9 cellular contexts compared by ENCODE assay signal in the genomic region with DNA sequence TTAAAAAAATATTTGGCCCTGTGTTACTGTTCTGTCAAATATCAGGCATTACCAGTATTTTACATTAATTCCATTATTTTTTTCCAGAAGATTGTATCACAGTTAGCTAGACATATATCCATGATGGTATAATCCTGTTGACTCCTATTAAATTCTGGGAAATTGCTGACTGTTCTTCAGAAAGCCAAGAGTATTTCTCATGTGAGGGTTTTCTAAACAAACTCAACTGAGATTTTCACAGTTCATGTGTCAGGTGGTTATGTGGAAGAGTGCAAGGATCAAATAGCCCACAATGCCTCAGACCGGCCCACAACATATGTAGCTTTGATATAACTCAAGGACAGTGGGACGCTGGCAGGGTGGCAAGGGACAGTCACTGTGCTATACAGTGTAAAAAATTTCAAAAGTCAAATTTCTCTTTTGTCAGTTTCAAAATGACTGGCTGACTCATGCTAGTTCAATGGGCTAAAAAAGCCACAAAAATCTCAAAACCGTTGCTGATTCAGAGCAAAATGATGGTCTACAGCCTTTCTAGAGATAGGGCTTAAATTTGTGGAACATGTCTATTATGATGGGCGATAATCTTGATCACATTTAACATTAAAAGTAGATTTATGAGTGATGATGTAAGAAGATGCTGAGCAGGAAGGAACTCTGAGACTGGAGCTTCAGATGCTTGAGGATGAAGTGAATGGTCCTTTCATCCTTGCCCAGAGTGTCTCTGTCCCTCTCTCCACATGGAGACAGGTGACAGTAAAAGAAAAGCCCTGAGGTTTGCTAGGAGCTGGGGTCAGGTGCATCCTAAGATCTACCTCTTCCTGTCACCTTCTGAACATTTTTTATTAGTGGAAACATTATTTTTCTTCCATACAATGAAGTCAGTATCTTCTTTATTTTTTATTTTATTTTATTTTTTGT.
DNase-seq lines count a peak whose midpoint lies in the region; ATAC-seq and TF ChIP-seq lines count a peak whose summit lies in the region.
"Had no signal": no experiment of that assay in that cellular context is flagged by ENCODE, and none has a peak within 500 bp of the region (broad histone marks: within the 10 kb centered on the region; RNA-seq: fewer than 3 reads in every experiment).

No MANE protein-coding gene starts in this region.

- H3K9me3 Mint-ChIP-seq in activated naive CD8-positive, alpha-beta T cell treated with anti-CD3 and anti-CD28 coated beads, Interleukin-2, amount 50 U/mL, for 24 hours = no peaks in the 10 kb centered on the region

- H3K14ac ChIP-seq in neuronal stem cell (ENCODE audit: low read length) = no peak overlapping the region

- no peak overlapping the region for H2BK12ac ChIP-seq in neuronal stem cell (ENCODE audit: low read length)

- H3K36me3 ChIP-seq in A673 (ENCODE audit: insufficient read depth, low read length, poor library complexity, severe bottlenecking) (no peaks in the 10 kb centered on the region), neuronal stem cell (replicated peaks in 1 of 2; ENCODE audit: control insufficient read depth in 2 of 2, insufficient read depth in 2 of 2, low read length in 2 of 2) (no peaks in the 10 kb centered on the region), heart right ventricle (no peaks in the 10 kb centered on the region)

- no peaks in the 10 kb centered on the region for H3K36me3 Mint-ChIP-seq in activated naive CD8-positive, alpha-beta T cell treated with anti-CD3 and anti-CD28 coated beads, Interleukin-2, amount 50 U/mL, for 24 hours (ENCODE audit: low read depth)
- H3K36me3 Mint-ChIP-seq: natural killer cell treated with Interleukin-12 subunit alpha and Interleukin-12 subunit beta and Interleukin-15 and Interleukin-18, amount 100 ng/mL, for 72 hours had no signal

- no peak overlapping the region for H3K4me3 Mint-ChIP-seq in activated naive CD8-positive, alpha-beta T cell treated with anti-CD3 and anti-CD28 coated beads, Interleukin-2, amount 50 U/mL, for 24 hours
- H3K4me3 Mint-ChIP-seq: natural killer cell treated with Interleukin-12 subunit alpha and Interleukin-12 subunit beta and Interleukin-15 and Interleukin-18, amount 100 ng/mL, for 72 hours had no signal

- DNase-seq in A673 (ENCODE audit: low spot score) (peak; percentile 19), neuronal stem cell (ENCODE audit: low spot score) (no peak), C1 segment of cervical spinal cord (lab: John Stamatoyannopoulos, UW) (no peak), KBM-7 (no peak), heart right ventricle (no peak)
- DNase-seq in activated naive CD8-positive, alpha-beta T cell treated with anti-CD3 and anti-CD28 coated beads, Interleukin-2, amount 50 U/mL, for 24 hours = no peak

- no peaks in the 10 kb centered on the region for H3K79me1 ChIP-seq in neuronal stem cell (ENCODE audit: low read depth, low read length)

- ATAC-seq in GM19328 (IDR thresholded peaks at IDR 0.05; ENCODE audit: unreplicated experiment) (peak; percentile 76), HG03139 (IDR thresholded peaks at IDR 0.05; ENCODE audit: unreplicated experiment) (peak; percentile 79), heart right ventricle (no peak)
- ATAC-seq in activated naive CD8-positive, alpha-beta T cell treated with anti-CD3 and anti-CD28 coated beads, Interleukin-2, amount 50 U/mL, for 24 hours = peak; percentile 83

- H2BK120ac ChIP-seq in neuronal stem cell (ENCODE audit: low read depth, low read length) = no peak overlapping the region

- no peak overlapping the region for H3K18ac ChIP-seq in neuronal stem cell (ENCODE audit: low read length)

- no peak overlapping the region for H3K4ac ChIP-seq in neuronal stem cell (ENCODE audit: low read length)

- no peaks in the 10 kb centered on the region for H3K4me1 ChIP-seq in A673 (ENCODE audit: insufficient read depth, low read length, poor library complexity, severe bottlenecking)
- no peaks in the 10 kb centered on the region for H3K4me1 ChIP-seq in neuronal stem cell (ENCODE audit: control insufficient read depth in 2 of 2, insufficient read depth in 1 of 2, low read depth in 1 of 2, low read length in 2 of 2)
- peaks cover 0 to 8% (median 0%) of the 10 kb centered on the region in 9 donors for H3K4me1 ChIP-seq in heart right ventricle

- no peak overlapping the region for H3K27ac Mint-ChIP-seq in activated naive CD8-positive, alpha-beta T cell treated with anti-CD3 and anti-CD28 coated beads, Interleukin-2, amount 50 U/mL, for 24 hours
- H3K27ac Mint-ChIP-seq: natural killer cell treated with Interleukin-12 subunit alpha and Interleukin-12 subunit beta and Interleukin-15 and Interleukin-18, amount 100 ng/mL, for 72 hours had no signal

- no peak overlapping the region for H2BK5ac ChIP-seq in neuronal stem cell (ENCODE audit: low read length)

- H2AK5ac ChIP-seq in neuronal stem cell (ENCODE audit: low read depth, low read length) = no peak overlapping the region

- H3K23ac ChIP-seq in neuronal stem cell (ENCODE audit: low read depth, low read length, poor library complexity) = no peak overlapping the region

- no peak overlapping the region for H3K4me2 ChIP-seq in neuronal stem cell (ENCODE audit: insufficient read depth, low read length, poor library complexity, severe bottlenecking)

- no peak overlapping the region for H2AFZ ChIP-seq in neuronal stem cell (ENCODE audit: low read length)

- H3K27me3 ChIP-seq in A673 (replicated peaks; ENCODE audit: insufficient read depth, low read depth, low read length, poor library complexity) (no peaks in the 10 kb centered on the region), neuronal stem cell (ENCODE audit: control insufficient read depth in 3 of 3, insufficient read depth in 3 of 3, low read depth in 1 of 3, low read length in 3 of 3) (no peaks in the 10 kb centered on the region), heart right ventricle (no peaks in the 10 kb centered on the region)

- H4K91ac ChIP-seq in neuronal stem cell (ENCODE audit: low read depth, low read length, poor library complexity) = no peak overlapping the region

- H3K4me3 ChIP-seq in A673 (ENCODE audit: low read depth, low read length, poor library complexity, severe bottlenecking) = no peak overlapping the region
- no peak overlapping the region for H3K4me3 ChIP-seq in neuronal stem cell (ENCODE audit: low read length in 2 of 2)
- H3K4me3 ChIP-seq in heart right ventricle = no peak overlapping the region

- H4K8ac ChIP-seq in neuronal stem cell (ENCODE audit: low read depth, low read length) = no peak overlapping the region

- in situ Hi-C loops in KBM-7 (cut with MboI; ENCODE audit: low pct_unique_long_range_greater_than_20kb, low sequenced_read_pairs) = no loop called here

- H3K27me3 Mint-ChIP-seq in activated naive CD8-positive, alpha-beta T cell treated with anti-CD3 and anti-CD28 coated beads, Interleukin-2, amount 50 U/mL, for 24 hours = peaks cover 2% of the 10 kb centered on the region

- no peak overlapping the region for H2BK15ac ChIP-seq in neuronal stem cell (ENCODE audit: low read length)

- no peaks in the 10 kb centered on the region for H3K9me3 ChIP-seq in A673 (ENCODE audit: low read depth, low read length, poor library complexity, severe bottlenecking)
- no peaks in the 10 kb centered on the region for H3K9me3 ChIP-seq in neuronal stem cell (replicated peaks in 1 of 2; ENCODE audit: control insufficient read depth in 2 of 2, insufficient read depth in 1 of 2, low read depth in 1 of 2, low read length in 2 of 2)
- no peaks in the 10 kb centered on the region for H3K9me3 ChIP-seq in heart right ventricle

- no peak overlapping the region for H3K9ac ChIP-seq in neuronal stem cell (ENCODE audit: low read depth, low read length, poor library complexity)

- peaks cover 2% of the 10 kb centered on the region for H3K4me1 Mint-ChIP-seq in activated naive CD8-positive, alpha-beta T cell treated with anti-CD3 and anti-CD28 coated beads, Interleukin-2, amount 50 U/mL, for 24 hours

- no TSS peak for BruUV-seq in A673 (replicated peaks; lab: Mats Ljungman, UMichigan)

- CTCF ChIA-PET in A673 (lab: Charles Lee) = no interaction called here

- WGBS in neuronal stem cell (ENCODE audit: extremely low coverage in 2 of 2, insufficient read length in 2 of 2, insufficient replicate concordance in 1 of 2), 2 donors = no CpG with 5 or more reads among the region's 4 CpGs
- 77 to 87% methylated on average over 4 of the region's 4 CpGs for WGBS in heart right ventricle, 2 donors

- TF ChIP-seq CTCF in A673 (conservative IDR thresholded peaks at IDR 0.05; ENCODE audit: low read depth, low read length) (no peak), heart right ventricle (IDR thresholded peaks at IDR 0.05) (no peak)

- intact Hi-C loops in A673 (cut with micrococcal nuclease; ENCODE audit: unreplicated experiment) (no loop called here), heart right ventricle (cut with DNase I) (no loop called here)

- H3K27ac ChIP-seq in A673 (ENCODE audit: low read depth, low read length, poor library complexity, severe bottlenecking) = no peak overlapping the region
- no peak overlapping the region for H3K27ac ChIP-seq in neuronal stem cell (replicated peaks; ENCODE audit: low read length)
- no peak overlapping the region for H3K27ac ChIP-seq in heart right ventricle

- POLR2A ChIA-PET in A673 (lab: Charles Lee; ENCODE audit: low non-redundant PET) = no interaction called here

Comparison
In these comparisons a context has a peak if more than half of its experiments do, and no peak if none do; other contexts are left out.
1. ATAC-seq: peak in GM19328 (single experiment), HG03139 (single experiment) and activated naive CD8-positive, alpha-beta T cell treated with anti-CD3 and anti-CD28 coated beads, Interleukin-2, amount 50 U/mL, for 24 hours (single experiment); none in heart right ventricle (0 of 8).